In the genomic region with DNA sequence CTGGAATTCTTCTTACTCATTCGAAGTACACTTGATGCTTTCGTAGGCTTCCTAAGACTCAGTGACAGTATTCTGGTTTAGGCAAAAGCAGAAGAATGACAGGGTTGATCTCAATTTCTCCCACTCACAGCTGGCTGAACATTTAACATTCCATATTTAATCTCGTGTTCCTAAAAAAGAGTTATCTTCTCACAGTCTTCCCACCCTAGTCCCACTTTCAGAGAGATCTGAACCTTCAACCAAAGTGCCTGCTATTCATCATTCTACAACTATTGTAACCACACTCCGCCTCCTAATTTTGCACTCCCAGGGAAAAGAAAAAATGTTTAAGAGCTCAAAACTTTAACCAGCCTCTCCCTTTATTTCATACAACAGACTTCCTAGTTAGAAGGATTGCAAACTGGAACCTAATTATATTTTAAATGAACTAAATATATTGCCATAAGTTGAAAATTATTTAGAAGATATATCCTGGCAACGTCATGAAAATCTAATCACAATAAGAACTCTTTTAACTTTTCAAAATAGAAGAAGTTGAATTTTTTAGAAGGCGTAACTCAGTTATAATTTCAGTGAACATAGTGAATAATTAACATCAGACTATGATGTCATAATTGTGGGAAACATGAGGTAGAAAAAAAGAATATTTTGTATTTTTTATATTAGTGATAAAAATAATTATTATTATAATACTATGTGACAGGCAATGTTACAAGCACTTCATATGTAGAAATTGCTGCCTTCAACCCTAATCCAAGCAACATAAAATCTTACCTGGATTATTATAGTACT, we compare ENCODE assay signal across 2 cellular contexts.
TF ChIP-seq lines count a peak whose summit lies in the region.

No MANE protein-coding gene starts in this region.

TF ChIP-seq in HEK293, 187 proteins besides CTCF, POLR2A, EP300 and RAD21:
- TF ChIP-seq, protein P1, sequence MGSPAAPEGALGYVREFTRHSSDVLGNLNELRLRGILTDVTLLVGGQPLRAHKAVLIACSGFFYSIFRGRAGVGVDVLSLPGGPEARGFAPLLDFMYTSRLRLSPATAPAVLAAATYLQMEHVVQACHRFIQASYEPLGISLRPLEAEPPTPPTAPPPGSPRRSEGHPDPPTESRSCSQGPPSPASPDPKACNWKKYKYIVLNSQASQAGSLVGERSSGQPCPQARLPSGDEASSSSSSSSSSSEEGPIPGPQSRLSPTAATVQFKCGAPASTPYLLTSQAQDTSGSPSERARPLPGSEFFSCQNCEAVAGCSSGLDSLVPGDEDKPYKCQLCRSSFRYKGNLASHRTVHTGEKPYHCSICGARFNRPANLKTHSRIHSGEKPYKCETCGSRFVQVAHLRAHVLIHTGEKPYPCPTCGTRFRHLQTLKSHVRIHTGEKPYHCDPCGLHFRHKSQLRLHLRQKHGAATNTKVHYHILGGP (tag by site-specific recombination; IDR thresholded peaks at IDR 0.05), result no peak
- no peak for TF ChIP-seq ZNF214 (tag by site-specific recombination; IDR thresholded peaks at IDR 0.05; ENCODE audit: borderline replicate concordance)
- TF ChIP-seq, protein P2, sequence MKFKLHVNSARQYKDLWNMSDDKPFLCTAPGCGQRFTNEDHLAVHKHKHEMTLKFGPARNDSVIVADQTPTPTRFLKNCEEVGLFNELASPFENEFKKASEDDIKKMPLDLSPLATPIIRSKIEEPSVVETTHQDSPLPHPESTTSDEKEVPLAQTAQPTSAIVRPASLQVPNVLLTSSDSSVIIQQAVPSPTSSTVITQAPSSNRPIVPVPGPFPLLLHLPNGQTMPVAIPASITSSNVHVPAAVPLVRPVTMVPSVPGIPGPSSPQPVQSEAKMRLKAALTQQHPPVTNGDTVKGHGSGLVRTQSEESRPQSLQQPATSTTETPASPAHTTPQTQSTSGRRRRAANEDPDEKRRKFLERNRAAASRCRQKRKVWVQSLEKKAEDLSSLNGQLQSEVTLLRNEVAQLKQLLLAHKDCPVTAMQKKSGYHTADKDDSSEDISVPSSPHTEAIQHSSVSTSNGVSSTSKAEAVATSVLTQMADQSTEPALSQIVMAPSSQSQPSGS (tag by site-specific recombination; IDR thresholded peaks at IDR 0.05; ENCODE audit: low read depth), result peak; percentile 51; the same call in 1 of the 2 replicates
TF ChIP-seq in HEK293: peak in this region for 1.

TF ChIP-seq in H1, 55 proteins besides CTCF, POLR2A, EP300 and RAD21:
- TF ChIP-seq JUND (IDR thresholded peaks at IDR 0.05; ENCODE audit: low read length) (no peak), CTBP2 (IDR thresholded peaks at IDR 0.05; ENCODE audit: borderline replicate concordance, insufficient read depth, insufficient read length, low read length) (no peak), PHF8 (conservative IDR thresholded peaks at IDR 0.05; ENCODE audit: low read depth, low read length) (no peak)
- TF ChIP-seq, protein P3, sequence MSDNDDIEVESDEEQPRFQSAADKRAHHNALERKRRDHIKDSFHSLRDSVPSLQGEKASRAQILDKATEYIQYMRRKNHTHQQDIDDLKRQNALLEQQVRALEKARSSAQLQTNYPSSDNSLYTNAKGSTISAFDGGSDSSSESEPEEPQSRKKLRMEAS (IDR thresholded peaks at IDR 0.05), result no peak
TF ChIP-seq in H1: peak in this region for 0.
